In the genomic region with DNA sequence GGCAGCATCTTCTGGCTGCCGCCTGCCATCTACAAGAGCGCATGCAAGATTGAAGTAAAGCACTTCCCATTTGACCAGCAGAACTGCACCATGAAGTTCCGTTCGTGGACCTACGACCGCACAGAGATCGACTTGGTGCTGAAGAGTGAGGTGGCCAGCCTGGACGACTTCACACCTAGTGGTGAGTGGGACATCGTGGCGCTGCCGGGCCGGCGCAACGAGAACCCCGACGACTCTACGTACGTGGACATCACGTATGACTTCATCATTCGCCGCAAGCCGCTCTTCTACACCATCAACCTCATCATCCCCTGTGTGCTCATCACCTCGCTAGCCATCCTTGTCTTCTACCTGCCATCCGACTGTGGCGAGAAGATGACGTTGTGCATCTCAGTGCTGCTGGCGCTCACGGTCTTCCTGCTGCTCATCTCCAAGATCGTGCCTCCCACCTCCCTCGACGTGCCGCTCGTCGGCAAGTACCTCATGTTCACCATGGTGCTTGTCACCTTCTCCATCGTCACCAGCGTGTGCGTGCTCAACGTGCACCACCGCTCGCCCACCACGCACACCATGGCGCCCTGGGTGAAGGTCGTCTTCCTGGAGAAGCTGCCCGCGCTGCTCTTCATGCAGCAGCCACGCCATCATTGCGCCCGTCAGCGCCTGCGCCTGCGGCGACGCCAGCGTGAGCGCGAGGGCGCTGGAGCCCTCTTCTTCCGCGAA, we compare ENCODE assay signal across 28 cellular contexts. TPM values are rescaled to one million over a fixed set of nuclear protein-coding genes. Genes with fewer than 3 reads are reported as not detected.
"Had no signal": no experiment of that assay in that cellular context is flagged by ENCODE, and none has a peak within 500 bp of the region (broad histone marks: within the 10 kb centered on the region; RNA-seq: fewer than 3 reads in every experiment).

No MANE protein-coding gene starts in this region.

- H3K4me3 Mint-ChIP-seq: activated B cell treated with CpG ODN at 0.5 μM for 24 hours; activated CD4-positive, alpha-beta T cell treated with anti-CD3 and anti-CD28 coated beads, Interleukin-2, amount 10 ng/mL, durations not matched to agents 24 days and 14 days; activated CD8-positive, alpha-beta memory T cell treated with anti-CD3 and anti-CD28 coated beads, Interleukin-2, amount 10 ng/mL, durations not matched to agents 7 days and 5 days; activated naive CD4-positive, alpha-beta T cell treated with anti-CD3 and anti-CD28 coated beads, Interleukin-2, amount 10 ng/mL, durations not matched to agents 7 days and 5 days; activated naive CD8-positive, alpha-beta T cell treated with anti-CD3 and anti-CD28 coated beads, Interleukin-2, amount 10 ng/mL, durations not matched to agents 7 days and 5 days; activated T-helper 17 cell treated with anti-CD3 and anti-CD28 coated beads, Interleukin-2, amount 50 U/mL, for 72 hours; central memory CD8-positive, alpha-beta T cell had no signal

- H3K27ac Mint-ChIP-seq: activated B cell treated with CpG ODN at 0.5 μM for 24 hours; activated CD4-positive, alpha-beta T cell treated with anti-CD3 and anti-CD28 coated beads, Interleukin-2, amount 10 ng/mL, durations not matched to agents 24 days and 14 days; activated CD8-positive, alpha-beta memory T cell treated with anti-CD3 and anti-CD28 coated beads, Interleukin-2, amount 10 ng/mL, durations not matched to agents 7 days and 5 days; activated naive CD4-positive, alpha-beta T cell treated with anti-CD3 and anti-CD28 coated beads, Interleukin-2, amount 10 ng/mL, durations not matched to agents 7 days and 5 days; activated naive CD8-positive, alpha-beta T cell treated with anti-CD3 and anti-CD28 coated beads, Interleukin-2, amount 10 ng/mL, durations not matched to agents 7 days and 5 days; activated T-helper 17 cell treated with anti-CD3 and anti-CD28 coated beads, Interleukin-2, amount 50 U/mL, for 72 hours had no signal

- H3K27ac ChIP-seq: breast epithelium had no signal

- ATAC-seq: activated CD8-positive, alpha-beta memory T cell treated with anti-CD3 and anti-CD28 coated beads, Interleukin-2, amount 10 ng/mL, durations not matched to agents 7 days and 5 days; activated T-helper 17 cell treated with anti-CD3 and anti-CD28 coated beads, Interleukin-2, amount 50 U/mL, for 72 hours had no signal

- H3K4me1 ChIP-seq: breast epithelium had no signal

- H3K4me3 ChIP-seq: breast epithelium had no signal

- H3K36me3 Mint-ChIP-seq: activated CD8-positive, alpha-beta memory T cell treated with anti-CD3 and anti-CD28 coated beads, Interleukin-2, amount 10 ng/mL, durations not matched to agents 7 days and 5 days; activated naive CD4-positive, alpha-beta T cell treated with anti-CD3 and anti-CD28 coated beads, Interleukin-2, amount 10 ng/mL, durations not matched to agents 7 days and 5 days had no signal

- H3K27me3 ChIP-seq: breast epithelium had no signal

- DNase-seq: activated B cell treated with CpG ODN at 0.5 μM for 24 hours; activated CD4-positive, alpha-beta T cell treated with anti-CD3 and anti-CD28 coated beads for 1 hour; activated CD4-positive, alpha-beta T cell treated with anti-CD3 and anti-CD28 coated beads, Interleukin-2, amount 10 ng/mL, durations not matched to agents 24 days and 14 days; activated CD4-positive, alpha-beta T cell treated with anti-CD3 and anti-CD28 coated beads, Interleukin-2, amount 50 U/mL, for 48 hours; activated CD8-positive, alpha-beta memory T cell treated with anti-CD3 and anti-CD28 coated beads, Interleukin-2, amount 10 ng/mL, durations not matched to agents 7 days and 5 days; activated gamma-delta T cell treated with Interleukin-2 at 50 U/mL for 16 hours; activated naive CD4-positive, alpha-beta T cell treated with anti-CD3 and anti-CD28 coated beads, Interleukin-2, amount 10 ng/mL, durations not matched to agents 7 days and 5 days; activated naive CD8-positive, alpha-beta T cell treated with anti-CD3 and anti-CD28 coated beads, Interleukin-2, amount 10 ng/mL, durations not matched to agents 7 days and 5 days; activated T-cell treated with anti-CD3 and anti-CD28 coated beads, Interleukin-2, amount 50 U/mL, for 48 hours; aorta; KG1; NCI-H1092; NCI-H1417; NCI-H1930; NCI-H2171; NCI-H345; NCI-H510A; NCI-H526 treated with DMSO at 0.1 percent for 48 hours; NCI-H82; SIG-M5; T-helper 2 cell; T1000 had no signal

- H3K9me3 Mint-ChIP-seq: activated B cell treated with CpG ODN at 0.5 μM for 24 hours; activated CD4-positive, alpha-beta T cell treated with anti-CD3 and anti-CD28 coated beads, Interleukin-2, amount 10 ng/mL, durations not matched to agents 24 days and 14 days; activated naive CD4-positive, alpha-beta T cell treated with anti-CD3 and anti-CD28 coated beads, Interleukin-2, amount 10 ng/mL, durations not matched to agents 7 days and 5 days; activated naive CD8-positive, alpha-beta T cell treated with anti-CD3 and anti-CD28 coated beads, Interleukin-2, amount 10 ng/mL, durations not matched to agents 7 days and 5 days; activated T-helper 17 cell treated with anti-CD3 and anti-CD28 coated beads, Interleukin-2, amount 50 U/mL, for 72 hours; central memory CD8-positive, alpha-beta T cell had no signal

- H3K36me3 ChIP-seq: breast epithelium had no signal

- FAIRE-seq: TTC549 had no signal

- H3K9me3 ChIP-seq: breast epithelium had no signal

RNA-seq across cellular contexts. Expression of a gene that starts 3.8 kb away (rescaled TPM):
- total RNA-seq: activated B cell treated with CpG ODN at 0.5 μM for 24 hours; activated CD8-positive, alpha-beta memory T cell treated with anti-CD3 and anti-CD28 coated beads, Interleukin-2, amount 10 ng/mL, durations not matched to agents 7 days and 5 days; activated naive CD8-positive, alpha-beta T cell treated with anti-CD3 and anti-CD28 coated beads, Interleukin-2, amount 10 ng/mL, durations not matched to agents 7 days and 5 days; aorta; M059J; RPMI7951 had no signal
